In the genomic region with DNA sequence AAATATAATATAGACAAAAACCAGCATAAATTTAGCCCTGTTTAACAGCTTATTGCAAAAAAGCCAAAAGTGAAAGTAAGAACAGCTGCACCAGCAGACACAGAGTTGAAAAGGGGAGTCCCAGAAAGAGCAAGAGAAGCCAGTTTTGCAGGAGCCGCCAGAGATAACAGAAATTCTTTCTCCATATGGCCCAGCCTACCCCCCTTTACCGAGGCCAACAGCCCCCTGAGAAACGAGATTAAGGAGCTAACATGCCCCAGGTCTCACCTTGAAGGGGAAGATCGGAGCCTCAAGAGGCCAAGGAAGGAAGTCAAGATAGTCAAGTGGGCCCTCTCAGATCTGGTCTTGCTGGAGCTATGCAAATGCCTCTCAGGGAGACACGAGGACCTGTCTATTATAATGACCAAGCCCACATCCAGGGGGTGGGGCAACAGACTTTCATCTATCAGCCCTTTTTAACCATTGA, we compare ENCODE assay signal across 9 cellular contexts. TPM values are rescaled to one million over a fixed set of nuclear protein-coding genes. Genes with fewer than 3 reads are reported as not detected.
DNase-seq lines count a peak whose midpoint lies in the region; ATAC-seq, FAIRE-seq and TF ChIP-seq lines count a peak whose summit lies in the region.
"Had no signal": no experiment of that assay in that cellular context is flagged by ENCODE, and none has a peak within 500 bp of the region (broad histone marks: within the 10 kb centered on the region; RNA-seq: fewer than 3 reads in every experiment).

No MANE protein-coding gene starts in this region.

- H3K36me3 ChIP-seq in astrocyte (ENCODE audit: insufficient read depth, low read length) (no peaks in the 10 kb centered on the region), neutrophil (no peaks in the 10 kb centered on the region)

- no peak for FAIRE-seq in astrocyte (lab: Jason Lieb, UNC)
- FAIRE-seq: colon had no signal

- TF ChIP-seq CTCF in AG04450 (IDR thresholded peaks at IDR 0.05; ENCODE audit: low read depth, low read length) (no peak), astrocyte (IDR thresholded peaks at IDR 0.05; ENCODE audit: insufficient read depth, low read depth, low read length) (no peak), neutrophil (IDR thresholded peaks at IDR 0.05) (no peak)

- H3K4me1 ChIP-seq in astrocyte (ENCODE audit: insufficient read depth, low read length), result peaks cover 9% of the 10 kb centered on the region
- H3K4me1 ChIP-seq in neutrophil (ENCODE audit: control insufficient read depth in 1 of 2, insufficient read depth in 1 of 2, low read depth in 1 of 2, low read length in 1 of 2), result peaks cover 7 to 13% of the 10 kb centered on the region in 2 experiments

- peaks cover 6% of the 10 kb centered on the region for H4K20me1 ChIP-seq in astrocyte (ENCODE audit: insufficient read depth, low read length)

- TF ChIP-seq POLR2A in GM19193 (IDR thresholded peaks at IDR 0.05; ENCODE audit: extremely low read depth, insufficient read depth, insufficient read length), result peak; percentile 47

- H3K9me3 Mint-ChIP-seq in astrocyte (ENCODE audit: unreplicated experiment), result no peaks in the 10 kb centered on the region

- H3K27ac ChIP-seq in AG04450 (ENCODE audit: low read depth, low read length) (no peak overlapping the region), astrocyte (ENCODE audit: low read depth, low read length) (no peak overlapping the region), neutrophil (peak overlapping the region; percentile 27)

- H3K9ac ChIP-seq in astrocyte (ENCODE audit: low read length), result no peak overlapping the region

- POLR2A ChIA-PET in AG04450 (lab: Yijun Ruan, JAX), result no interaction called here

- peak; percentile 59 for ATAC-seq in HG03280 (IDR thresholded peaks at IDR 0.05; ENCODE audit: unreplicated experiment)

- no peak overlapping the region for H2AFZ ChIP-seq in astrocyte (ENCODE audit: low read depth, low read length)

- H3K9me3 ChIP-seq in AG04450 (ENCODE audit: control insufficient read depth, insufficient read depth, low read length) (no peaks in the 10 kb centered on the region; the same call in 1 of the 2 replicates), astrocyte (ENCODE audit: insufficient read depth, low read depth, low read length) (no peaks in the 10 kb centered on the region), neutrophil (no peaks in the 10 kb centered on the region)

- peaks cover 32% of the 10 kb centered on the region for H3K79me2 ChIP-seq in astrocyte (ENCODE audit: insufficient read depth, low read length)

- H3K27me3 ChIP-seq in AG04450 (ENCODE audit: control insufficient read depth, insufficient read depth, low read length) (no peaks in the 10 kb centered on the region), astrocyte (ENCODE audit: insufficient read depth, low read length) (no peaks in the 10 kb centered on the region), neutrophil (no peaks in the 10 kb centered on the region)

- CTCF ChIA-PET in AG04450 (lab: Charles Lee), result interaction anchor here (0.8 to 0.9 kb wide), 2 partner anchors 34 to 259 kb away, joined by 3 to 5 read pairs; no protein-coding TSS in a partner anchor

- H3K27ac Mint-ChIP-seq in astrocyte (ENCODE audit: unreplicated experiment), result no peak overlapping the region

- H3K4me3 ChIP-seq in AG04450 (ENCODE audit: low read depth, low read length) (peak overlapping the region; percentile 53), astrocyte (ENCODE audit: insufficient read depth, low read depth, low read length) (no peak overlapping the region), neutrophil (ENCODE audit: low read depth in 1 of 2, low read length in 1 of 2) (no peak overlapping the region)

- peak overlapping the region; percentile 61 for H3K4me3 Mint-ChIP-seq in astrocyte (ENCODE audit: unreplicated experiment)

- peak overlapping the region; percentile 44 for H3K4me2 ChIP-seq in astrocyte (ENCODE audit: low read length)

- DNase-seq in AG04450 (ENCODE audit: low read depth, low spot score), result no peak
- no peak for DNase-seq in astrocyte (ENCODE audit: low read depth)
- DNase-seq in NCI-H2196 treated with DMSO at 0.1 percent for 48 hours (lab: John Stamatoyannopoulos, UW; ENCODE audit: unreplicated experiment), result no peak
- no peak for DNase-seq in NCI-H774 (lab: John Stamatoyannopoulos, UW)
- DNase-seq in SW480 (ENCODE audit: low spot score), result no peak

- no peaks in the 10 kb centered on the region for H3K27me3 Mint-ChIP-seq in astrocyte (ENCODE audit: low read depth, unreplicated experiment)

- H3K4me1 Mint-ChIP-seq in astrocyte (ENCODE audit: low read depth, unreplicated experiment), result peaks cover 24% of the 10 kb centered on the region

- no peaks in the 10 kb centered on the region for H3K36me3 Mint-ChIP-seq in astrocyte (ENCODE audit: low read depth, unreplicated experiment)

RNA-seq across cellular contexts. Expression of a gene that starts 4.8 kb away (rescaled TPM):
- polyA plus RNA-seq in AG04450 (2011; rRNA removed), result 7.9 and 10.2 TPM in 2 replicates
- 10.0 and 12.5 TPM in 2 replicates for polyA minus RNA-seq in AG04450 (2011; rRNA and poly(A)+ RNA removed)
- total RNA-seq in astrocyte, result 45.6 and 54.6 TPM in 2 replicates

RNA-seq across cellular contexts. Expression of a gene that starts 4.9 kb away (rescaled TPM):
- polyA plus RNA-seq in AG04450 (2011; rRNA removed), result 6.9 and 7.0 TPM in 2 replicates
- 10.3 and 10.5 TPM in 2 replicates for polyA minus RNA-seq in AG04450 (2011; rRNA and poly(A)+ RNA removed)
- total RNA-seq in astrocyte, result 12.2 and 18.0 TPM in 2 replicates
